In genomic region chr4:187424636-187425035, GRCh38 we compare ENCODE assay signal across 31 cellular contexts.
"Had no signal": no experiment of that assay in that cellular context is flagged by ENCODE, and none has a peak within 500 bp of the region (broad histone marks: within the 10 kb centered on the region; RNA-seq: fewer than 3 reads in every experiment).

No MANE protein-coding gene starts in this region.

- H3K27ac ChIP-seq: adrenal gland, body of pancreas, breast epithelium, colonic mucosa, PC-9, SJCRH30, SK-N-MC had no signal

- H3K4me2 ChIP-seq: PC-9 had no signal

- H3K27me3 ChIP-seq: adrenal gland, body of pancreas, breast epithelium, colonic mucosa, SJCRH30 had no signal

- H3K9me3 ChIP-seq: adrenal gland, body of pancreas, breast epithelium, colonic mucosa, SJCRH30 had no signal

- H3K36me3 ChIP-seq: adrenal gland, breast epithelium, colonic mucosa, SJCRH30 had no signal

- H3K4me3 ChIP-seq: adrenal gland, body of pancreas, breast epithelium, colonic mucosa, PC-9, SJCRH30, SK-N-MC had no signal

- ATAC-seq: activated CD4-positive, alpha-beta T cell treated with anti-CD3 and anti-CD28 coated beads for 36 hours; activated CD4-positive, CD25-positive, alpha-beta regulatory T cell treated with anti-CD3 and anti-CD28 coated beads, Interleukin-2, amount 50 U/mL, for 24 hours; activated CD8-positive, alpha-beta T cell treated with anti-CD3 and anti-CD28 coated beads, Interleukin-2, amount 10 ng/mL, durations not matched to agents 7 days and 5 days; activated naive CD4-positive, alpha-beta T cell treated with anti-CD3 and anti-CD28 coated beads, Interleukin-2, amount 50 U/mL, for 72 hours; activated T-cell treated with anti-CD3 and anti-CD28 coated beads, Interleukin-2, amount 50 U/mL, for 4 hours; body of pancreas; WTC11 had no signal

- H3K4me1 ChIP-seq: adrenal gland, body of pancreas, breast epithelium, colonic mucosa, SJCRH30 had no signal

- DNase-seq: activated CD4-positive, alpha-beta T cell treated with anti-CD3 and anti-CD28 coated beads for 36 hours; activated CD4-positive, alpha-beta T cell treated with anti-CD3 and anti-CD28 coated beads, Interleukin-2, amount 10 ng/mL, durations not matched to agents 7 days and 5 days; activated CD4-positive, alpha-beta T cell treated with anti-CD3 and anti-CD28 coated beads, Interleukin-2, amount 50 U/mL, for 48 hours; activated CD8-positive, alpha-beta T cell treated with anti-CD3 and anti-CD28 coated beads, Interleukin-2, amount 10 ng/mL, durations not matched to agents 7 days and 5 days; activated gamma-delta T cell treated with Interleukin-2 at 50 U/mL for 16 hours; activated naive CD4-positive, alpha-beta T cell treated with anti-CD3 and anti-CD28 coated beads for 36 hours; activated T-cell treated with anti-CD3 and anti-CD28 coated beads for 4 hours; activated T-cell treated with anti-CD3 and anti-CD28 coated beads, Interleukin-2, amount 50 U/mL, for 4 hours; adrenal gland; body of pancreas; caudate nucleus; colonic mucosa; NCI-H1105; NCI-H1417 treated with DMSO at 0.1 percent for 48 hours; NCI-H187 treated with DMSO at 0.1 percent for 48 hours; NCI-H2081; NCI-H510A; NCI-H526; NK-92 treated with Interleukin-12 subunit alpha and Interleukin-12 subunit beta, amount 100 ng/mL, for 24 hours; SHP77; SJCRH30; T1000 had no signal

- FAIRE-seq: astrocyte, RCC 7860, TTC549 had no signal

- H2AFZ ChIP-seq: PC-9 had no signal
